ENCODE assay signal across 1 cellular context in genomic region chr7:109246330-109247077, GRCh38.
TF ChIP-seq lines count a peak whose summit lies in the region.

No MANE protein-coding gene starts in this region.

TF ChIP-seq in HCT116, 20 proteins besides CTCF, POLR2A, EP300 and RAD21 (continued from another document):
- TF ChIP-seq ZBTB33 (IDR thresholded peaks at IDR 0.05; ENCODE audit: extremely low read depth, insufficient replicate concordance, low read length) (no peak), SIN3A (IDR thresholded peaks at IDR 0.05; ENCODE audit: low read depth) (no peak), SRF (IDR thresholded peaks at IDR 0.05; ENCODE audit: low read depth) (no peak), YY1 (IDR thresholded peaks at IDR 0.05; ENCODE audit: extremely low read depth, insufficient replicate concordance, low read depth, low read length) (no peak), JUND (IDR thresholded peaks at IDR 0.05) (no peak)
